Comparison of ENCODE assay signal across 8 cellular contexts in genomic region chr4:26860157-26860921, GRCh38. TPM values are rescaled to one million over a fixed set of nuclear protein-coding genes. Genes with fewer than 3 reads are reported as not detected.
DNase-seq lines count a peak whose midpoint lies in the region; ATAC-seq and TF ChIP-seq lines count a peak whose summit lies in the region.

TSS of gene STIM2 (plus strand) at chr4:26860841.

- peak within 1 kb of the TSS; percentile 82 to 95 (median 90) for H3K4me3 ChIP-seq in BLaER1 treated with 17β-estradiol and CSF1 and Interleukin-3, amounts not matched to agents 10 nM and 100 nM
- H3K4me3 ChIP-seq in colonic mucosa = peak within 1 kb of the TSS; percentile 67

- ATAC-seq in HG03460 (IDR thresholded peaks at IDR 0.05; ENCODE audit: unreplicated experiment) = peak; percentile 55

- H3K4me2 ChIP-seq in BLaER1 treated with 17β-estradiol and CSF1 and Interleukin-3, amounts not matched to agents 10 nM and 100 nM = peak within 1 kb of the TSS; percentile 89 to 100 (median 96)

- intact Hi-C loops in colonic mucosa (cut with DNase I) = loop anchor here (10.0 kb wide), 1 partner anchor 144 kb away; no protein-coding TSS in a partner anchor

- peaks cover 29 to 58% (median 46%) of the 10 kb centered on the region in 10 experiments for H3K4me1 ChIP-seq in BLaER1 treated with 17β-estradiol and CSF1 and Interleukin-3, amounts not matched to agents 10 nM and 100 nM
- peaks cover 7% of the 10 kb centered on the region for H3K4me1 ChIP-seq in colonic mucosa

- peak; percentile 21 for TF ChIP-seq CTCF in colonic mucosa (IDR thresholded peaks at IDR 0.05)

- H3K27ac ChIP-seq in BLaER1 treated with 17β-estradiol and CSF1 and Interleukin-3, amounts not matched to agents 10 nM and 100 nM = peak within 1 kb of the TSS; percentile 65 to 96 (median 95)
- H3K27ac ChIP-seq in colonic mucosa (peak within 1 kb of the TSS; percentile 97), layer of hippocampus (ENCODE audit: low read depth, low read length) (peak within 1 kb of the TSS; percentile 88)

- peak; percentile 35 for DNase-seq in GM19240 (ENCODE audit: insufficient read length, low spot score)
- peak; percentile 93 to 98 for DNase-seq in NCI-H526 (lab: John Stamatoyannopoulos, UW)
- peak; percentile 98 for DNase-seq in activated CD4-positive, alpha-beta T cell treated with anti-CD3 and anti-CD28 coated beads for 48 hours
- DNase-seq in colonic mucosa = peak; percentile 98
- peak; percentile 95 to 98 for DNase-seq in stimulated activated CD4-positive, alpha-beta T cell treated with anti-CD3 and anti-CD28 coated beads, Interleukin-1b, Interleukin-23, amount 100 ng/mL, for 4 hours (ENCODE audit: low read depth in 2 of 2)

- no peaks in the 10 kb centered on the region for H3K36me3 ChIP-seq in BLaER1 treated with 17β-estradiol and CSF1 and Interleukin-3, amounts not matched to agents 10 nM and 100 nM
- no peaks in the 10 kb centered on the region for H3K36me3 ChIP-seq in colonic mucosa

- H3K9me3 ChIP-seq in BLaER1 treated with 17β-estradiol and CSF1 and Interleukin-3, amounts not matched to agents 10 nM and 100 nM (replicated peaks in 1 of 11) = no peaks in the 10 kb centered on the region
- no peaks in the 10 kb centered on the region for H3K9me3 ChIP-seq in colonic mucosa

- no peaks in the 10 kb centered on the region for H3K27me3 ChIP-seq in BLaER1 treated with 17β-estradiol and CSF1 and Interleukin-3, amounts not matched to agents 10 nM and 100 nM
- H3K27me3 ChIP-seq in colonic mucosa = no peaks in the 10 kb centered on the region
- no peaks in the 10 kb centered on the region for H3K27me3 ChIP-seq in layer of hippocampus (ENCODE audit: control insufficient read depth, insufficient read depth, low read length)

- H4K20me1 ChIP-seq in BLaER1 treated with 17β-estradiol and CSF1 and Interleukin-3, amounts not matched to agents 10 nM and 100 nM = peaks cover 0 to 43% (median 16%) of the 10 kb centered on the region in 11 experiments; a peak in 12 of 22 replicates

- H3K9ac ChIP-seq in BLaER1 treated with 17β-estradiol and CSF1 and Interleukin-3, amounts not matched to agents 10 nM and 100 nM = peak within 1 kb of the TSS; percentile 83 to 98 (median 95)
- H3K9ac ChIP-seq in colonic mucosa (ENCODE audit: low read depth in 2 of 2, low read length in 2 of 2) = peak within 1 kb of the TSS; percentile 90 to 92

RNA-seq across cellular contexts. Expression of gene STIM2, which starts in this region (rescaled TPM):
- 10 to 100 TPM; 20.7 to 30.3 TPM for total RNA-seq in colonic mucosa

Comparison
In these comparisons a context has a peak if more than half of its experiments do, and no peak if none do; other contexts are left out.
1. Peak in every context shown above with its lines: DNase-seq, ATAC-seq, H3K4me3 ChIP-seq and H3K27ac ChIP-seq.
2. DNase-seq: peak in every context shown above with its lines; median percentile 98 in activated CD4-positive, alpha-beta T cell treated with anti-CD3 and anti-CD28 coated beads for 48 hours; 98 in colonic mucosa; 96 in stimulated activated CD4-positive, alpha-beta T cell treated with anti-CD3 and anti-CD28 coated beads, Interleukin-1b, Interleukin-23, amount 100 ng/mL, for 4 hours; 96 in NCI-H526; 35 in GM19240.